1 cellular context compared by ENCODE assay signal in genomic region chr9:133892193-133892920, GRCh38.
A peak's percentile ranks its signal among the peaks of the same experiment; 100 is the strongest.
TF ChIP-seq lines count a peak whose summit lies in the region.

No MANE protein-coding gene starts in this region.

TF ChIP-seq in HepG2, 621 proteins besides CTCF, POLR2A, EP300 and RAD21 (continued from another document and continues in another):
- peak; percentile 98 for TF ChIP-seq ZBTB34 (CRISPR knock-in tag; IDR thresholded peaks at IDR 0.05)
- TF ChIP-seq MEIS2 (CRISPR knock-in tag; IDR thresholded peaks at IDR 0.05): peak; percentile 95
- TF ChIP-seq AKAP8 (CRISPR knock-in tag; IDR thresholded peaks at IDR 0.05): peak; percentile 98
- TF ChIP-seq ELF1 (CRISPR knock-in tag; IDR thresholded peaks at IDR 0.05): peak; percentile 63
- TF ChIP-seq KDM2A (CRISPR knock-in tag; IDR thresholded peaks at IDR 0.05; ENCODE audit: borderline replicate concordance, low read depth): peak; percentile 78
- peak; percentile 100 for TF ChIP-seq MTA1 (CRISPR knock-in tag; IDR thresholded peaks at IDR 0.05; ENCODE audit: borderline replicate concordance)
- TF ChIP-seq ZNF512B (CRISPR knock-in tag; IDR thresholded peaks at IDR 0.05; ENCODE audit: borderline replicate concordance): no peak
- TF ChIP-seq PATZ1 (CRISPR knock-in tag; IDR thresholded peaks at IDR 0.05): peak; percentile 100
- TF ChIP-seq RARA (CRISPR knock-in tag; IDR thresholded peaks at IDR 0.05): peak; percentile 100
- TF ChIP-seq ZNF569 (CRISPR knock-in tag; IDR thresholded peaks at IDR 0.05; ENCODE audit: borderline replicate concordance): no peak
- TF ChIP-seq XBP1 (CRISPR knock-in tag; IDR thresholded peaks at IDR 0.05): 0 out of 2 replicates have a peak, but pooled peaks have one; percentile 16
- no peak for TF ChIP-seq ZNF382 (CRISPR knock-in tag; IDR thresholded peaks at IDR 0.05; ENCODE audit: borderline replicate concordance)
- TF ChIP-seq KDM3A (CRISPR knock-in tag; IDR thresholded peaks at IDR 0.05; ENCODE audit: low read depth): peak; percentile 98
- TF ChIP-seq ISL2 (CRISPR knock-in tag; IDR thresholded peaks at IDR 0.05): peak; percentile 96
- peak; percentile 60 for TF ChIP-seq ZNF407 (CRISPR knock-in tag; IDR thresholded peaks at IDR 0.05; ENCODE audit: not compliant biosample characterization)
- TF ChIP-seq CREB1 (IDR thresholded peaks at IDR 0.05): peak; percentile 43; the same call in 1 of the 2 replicates
- TF ChIP-seq CREB1 (CRISPR knock-in tag; IDR thresholded peaks at IDR 0.05): no peak
- TF ChIP-seq GABPB1 (CRISPR knock-in tag; IDR thresholded peaks at IDR 0.05): peak; percentile 74
- no peak for TF ChIP-seq NFIB (CRISPR knock-in tag; IDR thresholded peaks at IDR 0.05; ENCODE audit: borderline replicate concordance)
- 0 out of 2 replicates have a peak, but pooled peaks have one; percentile 83 for TF ChIP-seq MIER2 (CRISPR knock-in tag; IDR thresholded peaks at IDR 0.05)
- TF ChIP-seq ZNF570 (CRISPR knock-in tag; IDR thresholded peaks at IDR 0.05; ENCODE audit: borderline replicate concordance): no peak
- peak; percentile 92 for TF ChIP-seq SMYD3 (CRISPR knock-in tag; IDR thresholded peaks at IDR 0.05)
- TF ChIP-seq RBM22 (optimal IDR thresholded peaks at IDR 0.05; ENCODE audit: low read length): peak; percentile 92
- TF ChIP-seq ZNF589 (CRISPR knock-in tag; conservative IDR thresholded peaks at IDR 0.05): 0 out of 2 replicates have a peak, but pooled peaks have one; percentile 71
- TF ChIP-seq ZNF691 (CRISPR knock-in tag; IDR thresholded peaks at IDR 0.05; ENCODE audit: borderline replicate concordance, low read depth): peak; percentile 98
- TF ChIP-seq ZFP1 (CRISPR knock-in tag; IDR thresholded peaks at IDR 0.05): peak; percentile 91
- peak; percentile 94; the same call in 1 of the 2 replicates for TF ChIP-seq STAT6 (CRISPR knock-in tag; IDR thresholded peaks at IDR 0.05; ENCODE audit: borderline replicate concordance)
- peak; percentile 91; the same call in 1 of the 2 replicates for TF ChIP-seq KLF12 (CRISPR knock-in tag; IDR thresholded peaks at IDR 0.05; ENCODE audit: borderline replicate concordance)
- TF ChIP-seq POGZ (CRISPR knock-in tag; IDR thresholded peaks at IDR 0.05): peak; percentile 86
- TF ChIP-seq BRF2 (CRISPR knock-in tag; IDR thresholded peaks at IDR 0.05): peak; percentile 98
- TF ChIP-seq ZBTB14 (CRISPR knock-in tag; IDR thresholded peaks at IDR 0.05): no peak
- TF ChIP-seq ZNF792 (CRISPR knock-in tag; IDR thresholded peaks at IDR 0.05): peak; percentile 91
- TF ChIP-seq ZNF772 (CRISPR knock-in tag; IDR thresholded peaks at IDR 0.05): peak; percentile 96
- peak; percentile 74 for TF ChIP-seq ZFY (CRISPR knock-in tag; IDR thresholded peaks at IDR 0.05)
- TF ChIP-seq SETDB1 (CRISPR knock-in tag; IDR thresholded peaks at IDR 0.05; ENCODE audit: borderline replicate concordance): no peak
- no peak for TF ChIP-seq RAD51 (IDR thresholded peaks at IDR 0.05; ENCODE audit: borderline replicate concordance)
- peak; percentile 83 for TF ChIP-seq FOXP1 (IDR thresholded peaks at IDR 0.05)
- peak; percentile 94 for TF ChIP-seq FOXP1 (CRISPR knock-in tag; IDR thresholded peaks at IDR 0.05)
